Comparison of ENCODE assay signal across 11 cellular contexts in the genomic region with DNA sequence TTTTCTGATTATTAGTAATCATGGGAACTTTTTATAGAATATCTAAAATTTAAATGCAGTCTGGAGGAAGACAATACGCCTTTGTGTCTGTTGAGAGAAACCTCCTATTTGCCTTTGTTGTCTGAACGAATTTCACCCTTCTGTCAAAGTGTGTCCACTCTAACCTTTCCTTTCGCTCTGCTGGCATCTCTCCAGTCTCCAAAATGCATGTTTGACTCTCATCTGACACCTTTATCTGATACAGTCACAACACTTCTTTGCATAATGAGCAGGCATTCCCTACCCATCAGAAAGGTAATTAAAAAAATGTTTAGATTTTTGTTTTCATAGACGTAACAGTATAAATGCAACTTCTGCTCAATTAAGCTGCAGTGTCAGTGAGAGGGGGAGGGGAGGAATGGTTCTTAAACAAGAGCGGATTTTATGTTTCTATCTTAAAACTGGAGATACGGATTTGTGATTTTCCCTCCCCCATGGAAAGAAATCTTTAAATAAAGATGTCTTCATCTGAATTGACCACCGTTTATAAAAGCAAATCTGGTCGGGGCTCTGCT.
DNase-seq lines count a peak whose midpoint lies in the region; ATAC-seq, FAIRE-seq and TF ChIP-seq lines count a peak whose summit lies in the region.
"Had no signal": no experiment of that assay in that cellular context is flagged by ENCODE, and none has a peak within 500 bp of the region (broad histone marks: within the 10 kb centered on the region; RNA-seq: fewer than 3 reads in every experiment).

No MANE protein-coding gene starts in this region.

- H3K9me3 ChIP-seq in A673 (ENCODE audit: low read depth, low read length, poor library complexity, severe bottlenecking) (peaks cover 12% of the 10 kb centered on the region), pancreas (no peaks in the 10 kb centered on the region)

- WGBS in pancreas, 2 donors, result 8 to 9% methylated on average over 8 of the region's 8 CpGs

- FAIRE-seq in pancreas (lab: Jason Lieb, UNC) (no peak), RCC 7860 (lab: Jason Lieb, UNC) (no peak)

- H3K27ac ChIP-seq in A673 (ENCODE audit: low read depth, low read length, poor library complexity, severe bottlenecking) (no peak overlapping the region), pancreas (no peak overlapping the region)
- H3K27ac ChIP-seq: C4-2B had no signal

- TF ChIP-seq CTCF in A673 (conservative IDR thresholded peaks at IDR 0.05; ENCODE audit: low read depth, low read length) (no peak), pancreas (IDR thresholded peaks at IDR 0.05) (no peak)

- H3K27me3 ChIP-seq in A673 (replicated peaks; ENCODE audit: insufficient read depth, low read depth, low read length, poor library complexity) (no peaks in the 10 kb centered on the region), pancreas (no peaks in the 10 kb centered on the region)

- ATAC-seq in pancreas, result peak in 3 of 4 donors; percentile 46 to 77 (median 50)
- no peak for ATAC-seq in GM18870 (IDR thresholded peaks at IDR 0.05; ENCODE audit: unreplicated experiment)
- no peak for ATAC-seq in GM18907 (IDR thresholded peaks at IDR 0.05; ENCODE audit: unreplicated experiment)
- ATAC-seq: stimulated activated memory B cell treated with anti-CD40 and anti-IgM and Interleukin-4, amounts not matched to agents 10 μg/mL and 1 μg/mL and 100 μg/mL, for 72 hours had no signal

- peak overlapping the region; percentile 17 for H3K4me3 ChIP-seq in A673 (ENCODE audit: low read depth, low read length, poor library complexity, severe bottlenecking)
- peak overlapping the region in 3 of 4 donors; percentile 4 to 40 (median 29) for H3K4me3 ChIP-seq in pancreas

- BruUV-seq in A673 (replicated peaks; lab: Mats Ljungman, UMichigan), result no TSS peak

- peaks cover 23% of the 10 kb centered on the region for H3K4me1 ChIP-seq in A673 (ENCODE audit: insufficient read depth, low read length, poor library complexity, severe bottlenecking)
- H3K4me1 ChIP-seq in pancreas, result no peaks in the 10 kb centered on the region

- intact Hi-C loops in A673 (cut with micrococcal nuclease; ENCODE audit: unreplicated experiment), result no loop called here
- intact Hi-C loops in pancreas (cut with DNase I), result no loop called here

- POLR2A ChIA-PET in A673 (lab: Charles Lee; ENCODE audit: low non-redundant PET), result no interaction called here

- DNase-seq in A673 (ENCODE audit: low spot score) (no peak), OCI-M1 (lab: John Stamatoyannopoulos, UW) (peak; percentile 33), globus pallidus (ENCODE audit: low spot score) (peak; percentile 60), pancreas (no peak), RCC 7860 (ENCODE audit: low spot score) (no peak)
- no peak for DNase-seq in activated T-cell treated with anti-CD3 and anti-CD28 coated beads, Interleukin-2, amount 50 U/mL, for 48 hours
- DNase-seq: effector CD4-positive, alpha-beta T cell had no signal

- H3K36me3 ChIP-seq in A673 (ENCODE audit: insufficient read depth, low read length, poor library complexity, severe bottlenecking) (no peaks in the 10 kb centered on the region), pancreas (no peaks in the 10 kb centered on the region)

- CTCF ChIA-PET in A673 (lab: Charles Lee), result no interaction called here

Comparison
In these comparisons a context has a peak if more than half of its experiments do, and no peak if none do; other contexts are left out.
1. DNase-seq: peak in OCI-M1 (single experiment) and globus pallidus (single experiment); none in A673 (single experiment), pancreas (0 of 6), activated T-cell treated with anti-CD3 and anti-CD28 coated beads, Interleukin-2, amount 50 U/mL, for 48 hours (0 of 2) and RCC 7860 (single experiment).
2. ATAC-seq: peak in pancreas (3 of 4); none in GM18870 (single experiment) and GM18907 (single experiment).